Comparison of ENCODE assay signal across 17 cellular contexts in the genomic region with DNA sequence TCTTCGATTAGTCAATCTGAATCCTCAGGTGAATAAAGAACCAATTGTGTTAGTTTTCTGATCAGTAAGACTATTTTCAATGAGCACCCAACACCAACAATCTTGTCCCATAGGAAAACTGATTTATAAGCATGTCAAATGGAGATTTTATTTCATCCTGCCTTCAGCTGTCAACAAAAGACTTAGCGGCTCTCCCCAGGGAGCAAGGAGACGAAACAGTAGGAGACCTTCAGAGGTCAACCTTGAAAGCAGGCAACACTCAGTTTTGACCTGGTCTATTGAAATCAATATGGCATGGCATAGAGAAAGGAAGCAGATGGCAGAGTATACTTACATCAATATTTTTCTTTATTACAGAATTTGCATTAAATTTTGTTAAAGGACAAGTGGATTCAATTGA.
"Had no signal": no experiment of that assay in that cellular context is flagged by ENCODE, and none has a peak within 500 bp of the region (broad histone marks: within the 10 kb centered on the region; RNA-seq: fewer than 3 reads in every experiment).

No MANE protein-coding gene starts in this region.

- H3K9me3 Mint-ChIP-seq: activated naive CD4-positive, alpha-beta T cell treated with anti-CD3 and anti-CD28 coated beads for 36 hours; activated T-helper 2 cell treated with anti-CD3 and anti-CD28 coated beads, Interferon-gamma antibody, Interleukin-2, Interleukin-4, amounts not matched to agents 10 μg/mL and 5 μg/mL and 100 μg/mL, durations not matched to agents 14 hours and 24 hours and 36 hours; dendritic cell treated with granulocyte-macrophage colony-stimulating factor and Interleukin-4, amounts not matched to agents 40 ng/mL and 50 ng/mL, for 4 days; stimulated activated naive CD8-positive, alpha-beta T cell treated with anti-CD3 and anti-CD28 coated beads, Interleukin-15, Interleukin-2, amounts not matched to agents 100 ng/mL and 50 ng/mL, for 24 hours; type B pancreatic cell had no signal

- H3K4me3 ChIP-seq: ascending aorta, breast epithelium, heart left ventricle, lower lobe of right lung had no signal

- DNase-seq: activated CD4-positive, alpha-beta T cell treated with anti-CD3 and anti-CD28 coated beads, Interleukin-2, amount 50 U/mL, for 48 hours; activated CD8-positive, alpha-beta memory T cell treated with anti-CD3 and anti-CD28 coated beads, Interleukin-2, amount 10 ng/mL, durations not matched to agents 7 days and 5 days; activated naive CD4-positive, alpha-beta T cell treated with anti-CD3 and anti-CD28 coated beads for 36 hours; activated T-cell treated with anti-CD3 and anti-CD28 coated beads, Interleukin-2, amount 50 U/mL, for 1 hour; effector memory CD4-positive, alpha-beta T cell; heart left ventricle; left colon; lower lobe of right lung had no signal

- H3K4me1 ChIP-seq: ascending aorta, breast epithelium, lower lobe of right lung had no signal

- H3K27ac Mint-ChIP-seq: activated CD8-positive, alpha-beta memory T cell treated with anti-CD3 and anti-CD28 coated beads, Interleukin-2, amount 10 ng/mL, durations not matched to agents 7 days and 5 days; activated naive CD4-positive, alpha-beta T cell treated with anti-CD3 and anti-CD28 coated beads for 36 hours; activated T-helper 2 cell treated with anti-CD3 and anti-CD28 coated beads, Interferon-gamma antibody, Interleukin-2, Interleukin-4, amounts not matched to agents 10 μg/mL and 5 μg/mL and 100 μg/mL, durations not matched to agents 14 hours and 24 hours and 36 hours; dendritic cell treated with granulocyte-macrophage colony-stimulating factor and Interleukin-4, amounts not matched to agents 40 ng/mL and 50 ng/mL, for 4 days; stimulated activated naive CD8-positive, alpha-beta T cell treated with anti-CD3 and anti-CD28 coated beads, Interleukin-15, Interleukin-2, amounts not matched to agents 100 ng/mL and 50 ng/mL, for 24 hours; type B pancreatic cell had no signal

- H3K36me3 ChIP-seq: ascending aorta, breast epithelium, heart left ventricle, lower lobe of right lung had no signal

- H3K36me3 Mint-ChIP-seq: activated CD8-positive, alpha-beta memory T cell treated with anti-CD3 and anti-CD28 coated beads, Interleukin-2, amount 10 ng/mL, durations not matched to agents 7 days and 5 days; type B pancreatic cell had no signal

- H3K27ac ChIP-seq: ascending aorta, breast epithelium, epithelial cell of prostate, heart left ventricle, lower lobe of right lung, VCaP had no signal

- ATAC-seq: activated CD8-positive, alpha-beta memory T cell treated with anti-CD3 and anti-CD28 coated beads, Interleukin-2, amount 10 ng/mL, durations not matched to agents 7 days and 5 days; heart left ventricle; left colon; lower lobe of right lung; sciatic nerve had no signal

- H3K27me3 ChIP-seq: ascending aorta, heart left ventricle had no signal

- H3K9me3 ChIP-seq: ascending aorta, breast epithelium, heart left ventricle, lower lobe of right lung had no signal
